In genomic region chr9:21392270-21392669, GRCh38 we compare ENCODE assay signal across 9 cellular contexts. TPM values are rescaled to one million over a fixed set of nuclear protein-coding genes. Genes with fewer than 3 reads are reported as not detected.
DNase-seq lines count a peak whose midpoint lies in the region; ATAC-seq and TF ChIP-seq lines count a peak whose summit lies in the region.
"Had no signal": no experiment of that assay in that cellular context is flagged by ENCODE, and none has a peak within 500 bp of the region (broad histone marks: within the 10 kb centered on the region; RNA-seq: fewer than 3 reads in every experiment).

No MANE protein-coding gene starts in this region.

- H3K27ac ChIP-seq in body of pancreas = no peak overlapping the region
- H3K27ac ChIP-seq in spleen = no peak overlapping the region

- no peaks in the 10 kb centered on the region for H3K36me3 ChIP-seq in body of pancreas (replicated peaks in 1 of 2; ENCODE audit: insufficient read depth in 1 of 2, low read depth in 2 of 2)
- no peaks in the 10 kb centered on the region for H3K36me3 ChIP-seq in spleen

- H3K9me3 ChIP-seq in body of pancreas = no peaks in the 10 kb centered on the region
- no peaks in the 10 kb centered on the region for H3K9me3 ChIP-seq in spleen

- H3K4me1 ChIP-seq in body of pancreas (no peaks in the 10 kb centered on the region), spleen (peaks cover 0 to 13% (median 11%) of the 10 kb centered on the region in 6 donors)

- DNase-seq in GM03348 (ENCODE audit: low spot score) (peak; percentile 8), body of pancreas (no peak), spleen (no peak), KG1 (lab: John Stamatoyannopoulos, UW) (no peak), inferior parietal cortex (ENCODE audit: extremely low spot score) (no peak)
- no peak for DNase-seq in stimulated activated CD4-positive, alpha-beta T cell treated with anti-CD3 and anti-CD28 coated beads, Interleukin-4, amount 100 ng/mL, for 1 hour

- H3K4me3 ChIP-seq in body of pancreas = no peak overlapping the region
- H3K4me3 ChIP-seq in spleen = no peak overlapping the region
- H3K4me3 ChIP-seq: lung had no signal

- intact Hi-C loops in body of pancreas (cut with DNase I) = no loop called here
- intact Hi-C loops in spleen (cut with DNase I; ENCODE audit: low total_unique reads) = no loop called here

- WGBS in body of pancreas, 2 donors = 64 to 69% methylated on average over 6 of the region's 6 CpGs
- WGBS in spleen, 5 donors = 61 to 89% (median 78%) methylated on average over 6 of the region's 6 CpGs

- ATAC-seq in GM19468 (IDR thresholded peaks at IDR 0.05; ENCODE audit: extremely low read depth, unreplicated experiment) (peak; percentile 79), HG03457 (IDR thresholded peaks at IDR 0.05; ENCODE audit: unreplicated experiment) (peak; percentile 87), body of pancreas (no peak)

- TF ChIP-seq POLR2A in body of pancreas (IDR thresholded peaks at IDR 0.05) (no peak), spleen (IDR thresholded peaks at IDR 0.05) (no peak)

- TF ChIP-seq CTCF in body of pancreas (IDR thresholded peaks at IDR 0.05) = peak in 5 of 7 experiments; percentile 10 to 20 (median 15)
- peak in 6 of 11 experiments; percentile 19 to 39 (median 30) for TF ChIP-seq CTCF in spleen (IDR thresholded peaks at IDR 0.05 in 8 of 11, conservative IDR thresholded peaks at IDR 0.05 in 3 of 11)

- no peaks in the 10 kb centered on the region for H3K27me3 ChIP-seq in body of pancreas
- peaks cover 0 to 93% (median 10%) of the 10 kb centered on the region in 7 donors for H3K27me3 ChIP-seq in spleen (replicated peaks in 1 of 7)

RNA-seq across cellular contexts. Expression of gene IFNA2, which starts 7.1 kb away (rescaled TPM):
- total RNA-seq in body of pancreas (not detected), spleen (under 1 TPM in 2 of 7 donors, not detected in 5; 0.86 to 0.88 TPM)
- polyA plus RNA-seq in spleen = not detected
- total RNA-seq: lung had no signal
- polyA plus RNA-seq: lung had no signal

RNA-seq across cellular contexts. Expression of gene IFNA8, which starts 16.6 kb away (rescaled TPM):
- total RNA-seq in body of pancreas = not detected
- total RNA-seq in spleen = not detected
- polyA plus RNA-seq in spleen = not detected
- total RNA-seq: lung had no signal
- polyA plus RNA-seq: lung had no signal

RNA-seq across cellular contexts. Expression of gene IFNA13, which starts 24.4 kb away (rescaled TPM):
- total RNA-seq in body of pancreas (not detected), spleen (1 to 10 TPM in 1 of 7 donors, under 1 TPM in 3, not detected in 3; 0.25 to 1.7 (median 0.90) TPM)
- under 1 TPM in 1 of 3 donors, not detected in 2; 0.17 TPM for polyA plus RNA-seq in spleen
- total RNA-seq: lung had no signal
- polyA plus RNA-seq: lung had no signal

RNA-seq across cellular contexts. Expression of gene IFNA6, which starts 41.6 kb away (rescaled TPM):
- total RNA-seq in body of pancreas (not detected), spleen (under 1 TPM in 1 of 7 donors, not detected in 6; 0.23 TPM)
- polyA plus RNA-seq in spleen = not detected
- total RNA-seq: lung had no signal
- polyA plus RNA-seq: lung had no signal

RNA-seq across cellular contexts. Expression of gene IFNA1, which starts 48.0 kb away (rescaled TPM):
- not detected for total RNA-seq in body of pancreas
- not detected for total RNA-seq in spleen
- not detected for polyA plus RNA-seq in spleen
- total RNA-seq: lung had no signal
